ENCODE assay signal across 1 cellular context in the genomic region with DNA sequence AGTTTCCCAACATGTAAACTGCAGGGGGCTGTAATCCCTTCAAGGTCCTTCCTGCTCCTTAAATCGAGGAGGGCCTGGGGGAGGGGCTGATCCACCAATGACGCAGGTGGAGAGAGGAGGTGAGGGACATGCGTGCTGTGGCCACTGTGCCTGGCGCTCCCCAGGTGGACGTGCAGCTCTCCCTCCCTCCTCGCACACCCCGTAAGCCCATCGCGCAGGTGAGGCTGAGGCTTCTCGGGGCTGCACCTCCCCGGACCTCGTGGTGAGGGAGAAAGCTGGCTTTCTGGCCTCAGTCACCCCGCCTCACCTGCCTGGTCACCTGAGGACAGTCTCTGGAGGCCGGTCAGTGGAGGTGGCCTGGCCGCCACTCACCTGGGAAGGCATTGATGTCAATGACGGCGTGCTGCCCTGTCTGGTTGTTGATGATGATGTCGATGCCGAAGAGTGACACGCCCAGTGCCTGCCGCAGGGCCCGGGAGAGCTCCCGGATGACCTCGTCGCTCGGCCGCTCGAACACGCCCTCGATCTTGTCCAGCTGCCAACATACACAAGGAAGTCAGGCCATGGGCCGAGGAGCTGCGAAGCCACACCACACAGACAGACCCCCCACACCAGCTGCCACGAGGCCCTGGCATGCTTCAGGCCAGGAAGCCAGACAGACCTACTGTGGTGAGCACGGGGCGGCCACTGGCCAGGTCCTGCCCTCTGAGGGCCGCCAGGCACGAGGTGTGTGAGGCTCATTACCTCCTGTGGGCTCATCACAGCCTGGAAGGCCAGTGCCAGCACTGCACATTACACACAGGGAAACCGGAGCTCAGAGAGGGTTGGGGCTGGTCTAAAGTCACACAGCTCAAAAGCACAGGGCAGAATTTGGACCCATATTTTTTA.
TF ChIP-seq lines count a peak whose summit lies in the region.

No MANE protein-coding gene starts in this region.

TF ChIP-seq in A549, 52 proteins besides CTCF, POLR2A, EP300 and RAD21 (continued from another document):
- TF ChIP-seq CHD2 (IDR thresholded peaks at IDR 0.05; ENCODE audit: low read length, partially characterized antibody) (no peak), NPAS2 (CRISPR knock-in tag; IDR thresholded peaks at IDR 0.05; ENCODE audit: borderline replicate concordance) (peak; percentile 62; the same call in 1 of the 2 replicates), ZSCAN20 (CRISPR knock-in tag; IDR thresholded peaks at IDR 0.05) (peak; percentile 69; the same call in 1 of the 2 replicates), RCOR1 (IDR thresholded peaks at IDR 0.05; ENCODE audit: low read depth, low read length) (no peak), ZNF302 (CRISPR knock-in tag; IDR thresholded peaks at IDR 0.05) (peak; percentile 48; the same call in 1 of the 2 replicates), RARB (CRISPR knock-in tag; IDR thresholded peaks at IDR 0.05) (no peak), EHF (CRISPR knock-in tag; IDR thresholded peaks at IDR 0.05) (peak; percentile 73; the same call in 1 of the 2 replicates), CEBPB (IDR thresholded peaks at IDR 0.05) (no peak), ESRRA (IDR thresholded peaks at IDR 0.05; ENCODE audit: borderline replicate concordance, low read length) (no peak), FOXS1 (CRISPR knock-in tag; IDR thresholded peaks at IDR 0.05) (peak; percentile 92), CHD4 (IDR thresholded peaks at IDR 0.05; ENCODE audit: borderline replicate concordance) (no peak; the same call in 1 of the 2 replicates), MYC (IDR thresholded peaks at IDR 0.05; ENCODE audit: borderline replicate concordance, low read length) (peak; percentile 91), NR3C1 (IDR thresholded peaks at IDR 0.05) (no peak), RFX5 (IDR thresholded peaks at IDR 0.05) (no peak), HOXB13 (CRISPR knock-in tag; IDR thresholded peaks at IDR 0.05; ENCODE audit: low read depth) (peak; percentile 87), POLR2AphosphoS2 (conservative IDR thresholded peaks at IDR 0.05; ENCODE audit: low read length) (no peak), ZC3H11A (IDR thresholded peaks at IDR 0.05) (no peak), HOXA7 (CRISPR knock-in tag; IDR thresholded peaks at IDR 0.05) (no peak)
- TF ChIP-seq, protein P1, sequence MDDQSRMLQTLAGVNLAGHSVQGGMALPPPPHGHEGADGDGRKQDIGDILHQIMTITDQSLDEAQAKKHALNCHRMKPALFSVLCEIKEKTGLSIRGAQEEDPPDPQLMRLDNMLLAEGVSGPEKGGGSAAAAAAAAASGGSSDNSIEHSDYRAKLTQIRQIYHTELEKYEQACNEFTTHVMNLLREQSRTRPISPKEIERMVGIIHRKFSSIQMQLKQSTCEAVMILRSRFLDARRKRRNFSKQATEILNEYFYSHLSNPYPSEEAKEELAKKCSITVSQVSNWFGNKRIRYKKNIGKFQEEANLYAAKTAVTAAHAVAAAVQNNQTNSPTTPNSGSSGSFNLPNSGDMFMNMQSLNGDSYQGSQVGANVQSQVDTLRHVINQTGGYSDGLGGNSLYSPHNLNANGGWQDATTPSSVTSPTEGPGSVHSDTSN (IDR thresholded peaks at IDR 0.05), result no peak
- TF ChIP-seq, protein P2, sequence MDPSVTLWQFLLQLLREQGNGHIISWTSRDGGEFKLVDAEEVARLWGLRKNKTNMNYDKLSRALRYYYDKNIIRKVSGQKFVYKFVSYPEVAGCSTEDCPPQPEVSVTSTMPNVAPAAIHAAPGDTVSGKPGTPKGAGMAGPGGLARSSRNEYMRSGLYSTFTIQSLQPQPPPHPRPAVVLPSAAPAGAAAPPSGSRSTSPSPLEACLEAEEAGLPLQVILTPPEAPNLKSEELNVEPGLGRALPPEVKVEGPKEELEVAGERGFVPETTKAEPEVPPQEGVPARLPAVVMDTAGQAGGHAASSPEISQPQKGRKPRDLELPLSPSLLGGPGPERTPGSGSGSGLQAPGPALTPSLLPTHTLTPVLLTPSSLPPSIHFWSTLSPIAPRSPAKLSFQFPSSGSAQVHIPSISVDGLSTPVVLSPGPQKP (IDR thresholded peaks at IDR 0.05; ENCODE audit: low read depth, low read length), result no peak
- TF ChIP-seq, protein P3, sequence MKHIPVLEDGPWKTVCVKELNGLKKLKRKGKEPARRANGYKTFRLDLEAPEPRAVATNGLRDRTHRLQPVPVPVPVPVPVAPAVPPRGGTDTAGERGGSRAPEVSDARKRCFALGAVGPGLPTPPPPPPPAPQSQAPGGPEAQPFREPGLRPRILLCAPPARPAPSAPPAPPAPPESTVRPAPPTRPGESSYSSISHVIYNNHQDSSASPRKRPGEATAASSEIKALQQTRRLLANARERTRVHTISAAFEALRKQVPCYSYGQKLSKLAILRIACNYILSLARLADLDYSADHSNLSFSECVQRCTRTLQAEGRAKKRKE (CRISPR knock-in tag; IDR thresholded peaks at IDR 0.05; ENCODE audit: low read depth), result no peak
- TF ChIP-seq, protein P4, sequence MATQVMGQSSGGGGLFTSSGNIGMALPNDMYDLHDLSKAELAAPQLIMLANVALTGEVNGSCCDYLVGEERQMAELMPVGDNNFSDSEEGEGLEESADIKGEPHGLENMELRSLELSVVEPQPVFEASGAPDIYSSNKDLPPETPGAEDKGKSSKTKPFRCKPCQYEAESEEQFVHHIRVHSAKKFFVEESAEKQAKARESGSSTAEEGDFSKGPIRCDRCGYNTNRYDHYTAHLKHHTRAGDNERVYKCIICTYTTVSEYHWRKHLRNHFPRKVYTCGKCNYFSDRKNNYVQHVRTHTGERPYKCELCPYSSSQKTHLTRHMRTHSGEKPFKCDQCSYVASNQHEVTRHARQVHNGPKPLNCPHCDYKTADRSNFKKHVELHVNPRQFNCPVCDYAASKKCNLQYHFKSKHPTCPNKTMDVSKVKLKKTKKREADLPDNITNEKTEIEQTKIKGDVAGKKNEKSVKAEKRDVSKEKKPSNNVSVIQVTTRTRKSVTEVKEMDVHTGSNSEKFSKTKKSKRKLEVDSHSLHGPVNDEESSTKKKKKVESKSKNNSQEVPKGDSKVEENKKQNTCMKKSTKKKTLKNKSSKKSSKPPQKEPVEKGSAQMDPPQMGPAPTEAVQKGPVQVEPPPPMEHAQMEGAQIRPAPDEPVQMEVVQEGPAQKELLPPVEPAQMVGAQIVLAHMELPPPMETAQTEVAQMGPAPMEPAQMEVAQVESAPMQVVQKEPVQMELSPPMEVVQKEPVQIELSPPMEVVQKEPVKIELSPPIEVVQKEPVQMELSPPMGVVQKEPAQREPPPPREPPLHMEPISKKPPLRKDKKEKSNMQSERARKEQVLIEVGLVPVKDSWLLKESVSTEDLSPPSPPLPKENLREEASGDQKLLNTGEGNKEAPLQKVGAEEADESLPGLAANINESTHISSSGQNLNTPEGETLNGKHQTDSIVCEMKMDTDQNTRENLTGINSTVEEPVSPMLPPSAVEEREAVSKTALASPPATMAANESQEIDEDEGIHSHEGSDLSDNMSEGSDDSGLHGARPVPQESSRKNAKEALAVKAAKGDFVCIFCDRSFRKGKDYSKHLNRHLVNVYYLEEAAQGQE (IDR thresholded peaks at IDR 0.05), result no peak
- TF ChIP-seq, protein P5, sequence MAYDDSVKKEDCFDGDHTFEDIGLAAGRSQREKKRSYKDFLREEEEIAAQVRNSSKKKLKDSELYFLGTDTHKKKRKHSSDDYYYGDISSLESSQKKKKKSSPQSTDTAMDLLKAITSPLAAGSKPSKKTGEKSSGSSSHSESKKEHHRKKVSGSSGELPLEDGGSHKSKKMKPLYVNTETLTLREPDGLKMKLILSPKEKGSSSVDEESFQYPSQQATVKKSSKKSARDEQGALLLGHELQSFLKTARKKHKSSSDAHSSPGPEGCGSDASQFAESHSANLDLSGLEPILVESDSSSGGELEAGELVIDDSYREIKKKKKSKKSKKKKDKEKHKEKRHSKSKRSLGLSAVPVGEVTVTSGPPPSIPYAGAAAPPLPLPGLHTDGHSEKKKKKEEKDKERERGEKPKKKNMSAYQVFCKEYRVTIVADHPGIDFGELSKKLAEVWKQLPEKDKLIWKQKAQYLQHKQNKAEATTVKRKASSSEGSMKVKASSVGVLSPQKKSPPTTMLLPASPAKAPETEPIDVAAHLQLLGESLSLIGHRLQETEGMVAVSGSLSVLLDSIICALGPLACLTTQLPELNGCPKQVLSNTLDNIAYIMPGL (CRISPR knock-in tag; IDR thresholded peaks at IDR 0.05; ENCODE audit: borderline replicate concordance), result no peak
